Comparison of ENCODE assay signal across 8 cellular contexts in the genomic region with DNA sequence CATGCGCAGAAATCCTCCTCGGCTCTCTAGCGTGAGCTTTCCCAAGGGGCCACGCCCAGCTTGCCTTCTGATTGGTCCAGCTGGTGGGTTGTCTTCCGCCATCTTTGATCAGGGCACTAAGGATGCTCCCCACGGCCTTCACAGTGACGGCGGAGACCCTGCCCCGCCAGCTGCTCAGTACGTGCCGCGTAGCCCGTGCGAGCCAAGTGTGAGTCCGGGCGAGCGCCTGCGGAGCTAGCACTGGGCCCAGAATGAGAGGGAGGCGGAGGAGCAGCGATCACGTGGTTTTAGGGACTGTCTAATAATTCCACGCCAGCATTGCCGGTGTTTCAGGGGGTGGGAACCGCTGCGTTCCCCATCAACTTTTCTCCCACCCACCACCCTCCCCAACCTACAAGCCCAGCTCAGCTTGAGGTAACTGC. TPM values are rescaled to one million over a fixed set of nuclear protein-coding genes. Genes with fewer than 3 reads are reported as not detected.
A peak's percentile ranks its signal among the peaks of the same experiment; 100 is the strongest.
DNase-seq lines count a peak whose midpoint lies in the region; ATAC-seq, FAIRE-seq and TF ChIP-seq lines count a peak whose summit lies in the region.

No MANE protein-coding gene starts in this region.

- H3K9me3 ChIP-seq in body of pancreas: no peaks in the 10 kb centered on the region

- WGBS in body of pancreas, 2 donors: 0% methylated on average over 18 to 24 of the region's 25 CpGs

- intact Hi-C loops in body of pancreas (cut with DNase I): no loop called here
- intact Hi-C loops in sciatic nerve (cut with DNase I): loop anchor here (2.0 kb wide), 1 partner anchor 25 kb away; no protein-coding TSS in a partner anchor

- TF ChIP-seq POLR2A in GM18526 (IDR thresholded peaks at IDR 0.05; ENCODE audit: extremely low read depth, insufficient read length) (peak; percentile 64), body of pancreas (IDR thresholded peaks at IDR 0.05) (peak; percentile 77 to 83 (median 78))

- no peaks in the 10 kb centered on the region for H3K27me3 ChIP-seq in body of pancreas

- peak in 1 of 7 experiments; percentile 1 for TF ChIP-seq CTCF in body of pancreas (IDR thresholded peaks at IDR 0.05)

- H3K36me3 ChIP-seq in body of pancreas (replicated peaks in 1 of 2; ENCODE audit: insufficient read depth in 1 of 2, low read depth in 2 of 2): no peaks in the 10 kb centered on the region

- H3K4me1 ChIP-seq in body of pancreas: peaks cover 48% of the 10 kb centered on the region

- peak; percentile 73 for ATAC-seq in HG03064 (IDR thresholded peaks at IDR 0.05; ENCODE audit: low read depth, unreplicated experiment)
- ATAC-seq in body of pancreas: peak; percentile 88
- peak; percentile 97 for ATAC-seq in sciatic nerve

- peak overlapping the region in 1 of 2 donors; percentile 20 for H3K4me3 ChIP-seq in body of pancreas

- peak overlapping the region; percentile 94 to 97 (median 96) for H3K27ac ChIP-seq in body of pancreas

- peak; percentile 69 for FAIRE-seq in TTC549 (lab: Jason Lieb, UNC)

- DNase-seq in A172 (ENCODE audit: low spot score) (peak; percentile 97), NCI-H2107 (lab: John Stamatoyannopoulos, UW) (peak; percentile 94), body of pancreas (peak; percentile 98 to 100 (median 100)), iPS DF 19.7 (ENCODE audit: low read depth, low spot score) (peak; percentile 98), sciatic nerve (ENCODE audit: low spot score) (peak; percentile 99)

RNA-seq across cellular contexts. Expression of gene MTFP1, which starts 1.6 kb away (rescaled TPM):
- 16.6 and 17.1 TPM in 2 replicates for total RNA-seq in A172 (2014; rRNA removed; shearing (Covaris generic))
- total RNA-seq in body of pancreas: 10 to 100 TPM in 1 of 2 donors, 1 to 10 TPM in 1; 9.9 to 18.5 TPM
- 3.6 TPM for total RNA-seq in sciatic nerve

RNA-seq across cellular contexts. Expression of gene SEC14L2, which starts 27.2 kb away (rescaled TPM):
- 5.4 and 11.8 TPM in 2 replicates for total RNA-seq in A172 (2014; rRNA removed; shearing (Covaris generic))
- total RNA-seq in body of pancreas: 1 to 10 TPM in 1 of 2 donors, under 1 TPM in 1; 0.33 to 3.9 TPM
- 20.8 TPM for total RNA-seq in sciatic nerve

RNA-seq across cellular contexts. Expression of gene RNF215, which starts 36.8 kb away (rescaled TPM):
- total RNA-seq in A172 (2014; rRNA removed; shearing (Covaris generic)): 9.9 and 15.6 TPM in 2 replicates
- total RNA-seq in body of pancreas (10 to 100 TPM; 13.8 to 14.0 TPM), sciatic nerve (25.5 TPM)

RNA-seq across cellular contexts. Expression of gene SEC14L3, which starts 47.8 kb away (rescaled TPM):
- total RNA-seq in A172 (2014; rRNA removed; shearing (Covaris generic)): not detected in 2 replicates
- total RNA-seq in body of pancreas (not detected), sciatic nerve (not detected)
